ENCODE assay signal across 1 cellular context in genomic region chr21:26835027-26835713, GRCh38.
TF ChIP-seq lines count a peak whose summit lies in the region.

No MANE protein-coding gene starts in this region.

TF ChIP-seq in HEK293, 187 proteins besides CTCF, POLR2A, EP300 and RAD21 (continued from another document and continues in another):
- no peak for TF ChIP-seq ZNF513 (tag by site-specific recombination; IDR thresholded peaks at IDR 0.05)
- no peak for TF ChIP-seq ZNF701 (tag by site-specific recombination; IDR thresholded peaks at IDR 0.05)
- no peak for TF ChIP-seq ZNF184 (tag by site-specific recombination; IDR thresholded peaks at IDR 0.05)
- TF ChIP-seq HOXC10 (CRISPR knock-in tag; IDR thresholded peaks at IDR 0.05) = no peak
- no peak for TF ChIP-seq ZNF239 (tag by site-specific recombination; IDR thresholded peaks at IDR 0.05)
- no peak for TF ChIP-seq ZNF2 (tag by site-specific recombination; IDR thresholded peaks at IDR 0.05)
- no peak for TF ChIP-seq KLF16 (tag by site-specific recombination; IDR thresholded peaks at IDR 0.05)
- TF ChIP-seq SCRT2 (tag by site-specific recombination; IDR thresholded peaks at IDR 0.05) = no peak
- no peak for TF ChIP-seq ZNF501 (tag by site-specific recombination; IDR thresholded peaks at IDR 0.05)
- no peak for TF ChIP-seq ZNF140 (tag by site-specific recombination; IDR thresholded peaks at IDR 0.05)
- no peak for TF ChIP-seq GLI2 (tag by site-specific recombination; IDR thresholded peaks at IDR 0.05; ENCODE audit: borderline replicate concordance, low read depth)
- no peak for TF ChIP-seq ZNF548 (tag by site-specific recombination; IDR thresholded peaks at IDR 0.05)
- TF ChIP-seq INSM2 (tag by site-specific recombination; IDR thresholded peaks at IDR 0.05) = no peak
- no peak for TF ChIP-seq ZNF843 (tag by site-specific recombination; IDR thresholded peaks at IDR 0.05)
- TF ChIP-seq ZNF10 (tag by site-specific recombination; IDR thresholded peaks at IDR 0.05) = no peak; the same call in 1 of the 2 replicates
- TF ChIP-seq, protein P1, sequence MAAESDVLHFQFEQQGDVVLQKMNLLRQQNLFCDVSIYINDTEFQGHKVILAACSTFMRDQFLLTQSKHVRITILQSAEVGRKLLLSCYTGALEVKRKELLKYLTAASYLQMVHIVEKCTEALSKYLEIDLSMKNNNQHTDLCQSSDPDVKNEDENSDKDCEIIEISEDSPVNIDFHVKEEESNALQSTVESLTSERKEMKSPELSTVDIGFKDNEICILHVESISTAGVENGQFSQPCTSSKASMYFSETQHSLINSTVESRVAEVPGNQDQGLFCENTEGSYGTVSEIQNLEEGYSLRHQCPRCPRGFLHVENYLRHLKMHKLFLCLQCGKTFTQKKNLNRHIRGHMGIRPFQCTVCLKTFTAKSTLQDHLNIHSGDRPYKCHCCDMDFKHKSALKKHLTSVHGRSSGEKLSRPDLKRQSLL (tag by site-specific recombination; IDR thresholded peaks at IDR 0.05) = no peak
- TF ChIP-seq ZNF169 (tag by site-specific recombination; IDR thresholded peaks at IDR 0.05) = no peak
- TF ChIP-seq ZFP69B (tag by site-specific recombination; IDR thresholded peaks at IDR 0.05) = no peak
- no peak for TF ChIP-seq ZNF155 (tag by site-specific recombination; IDR thresholded peaks at IDR 0.05)
- no peak for TF ChIP-seq ZNF571 (tag by site-specific recombination; IDR thresholded peaks at IDR 0.05)
- no peak for TF ChIP-seq ZNF610 (tag by site-specific recombination; IDR thresholded peaks at IDR 0.05; ENCODE audit: borderline replicate concordance)
- TF ChIP-seq ZBTB7A (tag by site-specific recombination; IDR thresholded peaks at IDR 0.05; ENCODE audit: low read depth) = no peak
- no peak for TF ChIP-seq ZNF529 (tag by site-specific recombination; IDR thresholded peaks at IDR 0.05; ENCODE audit: insufficient replicate concordance)
- no peak for TF ChIP-seq ZNF37A (tag by site-specific recombination; IDR thresholded peaks at IDR 0.05)
- no peak; the same call in 1 of the 2 replicates for TF ChIP-seq ZNF366 (tag by site-specific recombination; conservative IDR thresholded peaks at IDR 0.05)
- no peak; the same call in 1 of the 2 replicates for TF ChIP-seq ZNF660 (tag by site-specific recombination; IDR thresholded peaks at IDR 0.05)
- TF ChIP-seq SALL2 (tag by site-specific recombination; IDR thresholded peaks at IDR 0.05; ENCODE audit: borderline replicate concordance) = no peak
- TF ChIP-seq, protein P2, sequence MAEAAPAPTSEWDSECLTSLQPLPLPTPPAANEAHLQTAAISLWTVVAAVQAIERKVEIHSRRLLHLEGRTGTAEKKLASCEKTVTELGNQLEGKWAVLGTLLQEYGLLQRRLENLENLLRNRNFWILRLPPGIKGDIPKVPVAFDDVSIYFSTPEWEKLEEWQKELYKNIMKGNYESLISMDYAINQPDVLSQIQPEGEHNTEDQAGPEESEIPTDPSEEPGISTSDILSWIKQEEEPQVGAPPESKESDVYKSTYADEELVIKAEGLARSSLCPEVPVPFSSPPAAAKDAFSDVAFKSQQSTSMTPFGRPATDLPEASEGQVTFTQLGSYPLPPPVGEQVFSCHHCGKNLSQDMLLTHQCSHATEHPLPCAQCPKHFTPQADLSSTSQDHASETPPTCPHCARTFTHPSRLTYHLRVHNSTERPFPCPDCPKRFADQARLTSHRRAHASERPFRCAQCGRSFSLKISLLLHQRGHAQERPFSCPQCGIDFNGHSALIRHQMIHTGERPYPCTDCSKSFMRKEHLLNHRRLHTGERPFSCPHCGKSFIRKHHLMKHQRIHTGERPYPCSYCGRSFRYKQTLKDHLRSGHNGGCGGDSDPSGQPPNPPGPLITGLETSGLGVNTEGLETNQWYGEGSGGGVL (tag by site-specific recombination; IDR thresholded peaks at IDR 0.05) = no peak
- no peak for TF ChIP-seq ZNF214 (tag by site-specific recombination; IDR thresholded peaks at IDR 0.05; ENCODE audit: borderline replicate concordance)
- TF ChIP-seq ZNF48 (tag by site-specific recombination; IDR thresholded peaks at IDR 0.05) = no peak
- no peak for TF ChIP-seq ZBTB21 (tag by site-specific recombination; IDR thresholded peaks at IDR 0.05)
- no peak for TF ChIP-seq ZNF341 (tag by site-specific recombination; IDR thresholded peaks at IDR 0.05; ENCODE audit: low read depth)
- TF ChIP-seq GLIS2 (tag by site-specific recombination; IDR thresholded peaks at IDR 0.05) = no peak
- TF ChIP-seq ZNF157 (tag by site-specific recombination; IDR thresholded peaks at IDR 0.05) = no peak
- TF ChIP-seq, protein P3, sequence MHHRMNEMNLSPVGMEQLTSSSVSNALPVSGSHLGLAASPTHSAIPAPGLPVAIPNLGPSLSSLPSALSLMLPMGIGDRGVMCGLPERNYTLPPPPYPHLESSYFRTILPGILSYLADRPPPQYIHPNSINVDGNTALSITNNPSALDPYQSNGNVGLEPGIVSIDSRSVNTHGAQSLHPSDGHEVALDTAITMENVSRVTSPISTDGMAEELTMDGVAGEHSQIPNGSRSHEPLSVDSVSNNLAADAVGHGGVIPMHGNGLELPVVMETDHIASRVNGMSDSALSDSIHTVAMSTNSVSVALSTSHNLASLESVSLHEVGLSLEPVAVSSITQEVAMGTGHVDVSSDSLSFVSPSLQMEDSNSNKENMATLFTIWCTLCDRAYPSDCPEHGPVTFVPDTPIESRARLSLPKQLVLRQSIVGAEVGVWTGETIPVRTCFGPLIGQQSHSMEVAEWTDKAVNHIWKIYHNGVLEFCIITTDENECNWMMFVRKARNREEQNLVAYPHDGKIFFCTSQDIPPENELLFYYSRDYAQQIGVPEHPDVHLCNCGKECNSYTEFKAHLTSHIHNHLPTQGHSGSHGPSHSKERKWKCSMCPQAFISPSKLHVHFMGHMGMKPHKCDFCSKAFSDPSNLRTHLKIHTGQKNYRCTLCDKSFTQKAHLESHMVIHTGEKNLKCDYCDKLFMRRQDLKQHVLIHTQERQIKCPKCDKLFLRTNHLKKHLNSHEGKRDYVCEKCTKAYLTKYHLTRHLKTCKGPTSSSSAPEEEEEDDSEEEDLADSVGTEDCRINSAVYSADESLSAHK (tag by site-specific recombination; IDR thresholded peaks at IDR 0.05) = peak; percentile 13; the same call in 1 of the 2 replicates
- no peak for TF ChIP-seq TCF7L2 (IDR thresholded peaks at IDR 0.05; ENCODE audit: borderline replicate concordance, low read depth, low read length)
- no peak for TF ChIP-seq ZNF132 (tag by site-specific recombination; IDR thresholded peaks at IDR 0.05; ENCODE audit: borderline replicate concordance)
- no peak for TF ChIP-seq KLF1 (tag by site-specific recombination; IDR thresholded peaks at IDR 0.05)
- TF ChIP-seq, protein P4, sequence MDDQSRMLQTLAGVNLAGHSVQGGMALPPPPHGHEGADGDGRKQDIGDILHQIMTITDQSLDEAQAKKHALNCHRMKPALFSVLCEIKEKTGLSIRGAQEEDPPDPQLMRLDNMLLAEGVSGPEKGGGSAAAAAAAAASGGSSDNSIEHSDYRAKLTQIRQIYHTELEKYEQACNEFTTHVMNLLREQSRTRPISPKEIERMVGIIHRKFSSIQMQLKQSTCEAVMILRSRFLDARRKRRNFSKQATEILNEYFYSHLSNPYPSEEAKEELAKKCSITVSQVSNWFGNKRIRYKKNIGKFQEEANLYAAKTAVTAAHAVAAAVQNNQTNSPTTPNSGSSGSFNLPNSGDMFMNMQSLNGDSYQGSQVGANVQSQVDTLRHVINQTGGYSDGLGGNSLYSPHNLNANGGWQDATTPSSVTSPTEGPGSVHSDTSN (CRISPR knock-in tag; IDR thresholded peaks at IDR 0.05) = no peak
- no peak for TF ChIP-seq MYNN (tag by site-specific recombination; IDR thresholded peaks at IDR 0.05; ENCODE audit: borderline replicate concordance)
- TF ChIP-seq, protein P5, sequence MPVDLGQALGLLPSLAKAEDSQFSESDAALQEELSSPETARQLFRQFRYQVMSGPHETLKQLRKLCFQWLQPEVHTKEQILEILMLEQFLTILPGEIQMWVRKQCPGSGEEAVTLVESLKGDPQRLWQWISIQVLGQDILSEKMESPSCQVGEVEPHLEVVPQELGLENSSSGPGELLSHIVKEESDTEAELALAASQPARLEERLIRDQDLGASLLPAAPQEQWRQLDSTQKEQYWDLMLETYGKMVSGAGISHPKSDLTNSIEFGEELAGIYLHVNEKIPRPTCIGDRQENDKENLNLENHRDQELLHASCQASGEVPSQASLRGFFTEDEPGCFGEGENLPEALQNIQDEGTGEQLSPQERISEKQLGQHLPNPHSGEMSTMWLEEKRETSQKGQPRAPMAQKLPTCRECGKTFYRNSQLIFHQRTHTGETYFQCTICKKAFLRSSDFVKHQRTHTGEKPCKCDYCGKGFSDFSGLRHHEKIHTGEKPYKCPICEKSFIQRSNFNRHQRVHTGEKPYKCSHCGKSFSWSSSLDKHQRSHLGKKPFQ (tag by site-specific recombination; IDR thresholded peaks at IDR 0.05) = no peak
- TF ChIP-seq ZNF777 (tag by site-specific recombination; IDR thresholded peaks at IDR 0.05; ENCODE audit: borderline replicate concordance) = no peak
- TF ChIP-seq ZXDB (tag by site-specific recombination; IDR thresholded peaks at IDR 0.05) = peak; percentile 34
- no peak for TF ChIP-seq ZNF560 (tag by site-specific recombination; IDR thresholded peaks at IDR 0.05; ENCODE audit: borderline replicate concordance)
- TF ChIP-seq, protein P6, sequence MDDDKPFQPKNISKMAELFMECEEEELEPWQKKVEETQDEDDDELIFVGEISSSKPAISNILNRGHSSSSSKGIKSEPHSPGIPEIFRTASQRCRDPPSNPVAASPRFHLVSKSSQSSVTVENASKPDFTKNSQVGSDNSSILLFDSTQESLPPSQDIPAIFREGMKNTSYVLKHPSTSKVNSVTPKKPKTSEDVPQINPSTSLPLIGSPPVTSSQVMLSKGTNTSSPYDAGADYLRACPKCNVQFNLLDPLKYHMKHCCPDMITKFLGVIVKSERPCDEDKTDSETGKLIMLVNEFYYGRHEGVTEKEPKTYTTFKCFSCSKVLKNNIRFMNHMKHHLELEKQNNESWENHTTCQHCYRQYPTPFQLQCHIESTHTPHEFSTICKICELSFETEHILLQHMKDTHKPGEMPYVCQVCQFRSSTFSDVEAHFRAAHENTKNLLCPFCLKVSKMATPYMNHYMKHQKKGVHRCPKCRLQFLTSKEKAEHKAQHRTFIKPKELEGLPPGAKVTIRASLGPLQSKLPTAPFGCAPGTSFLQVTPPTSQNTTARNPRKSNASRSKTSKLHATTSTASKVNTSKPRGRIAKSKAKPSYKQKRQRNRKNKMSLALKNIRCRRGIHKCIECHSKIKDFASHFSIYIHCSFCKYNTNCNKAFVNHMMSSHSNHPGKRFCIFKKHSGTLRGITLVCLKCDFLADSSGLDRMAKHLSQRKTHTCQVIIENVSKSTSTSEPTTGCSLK (tag by site-specific recombination; IDR thresholded peaks at IDR 0.05) = no peak
- no peak for TF ChIP-seq GLI4 (tag by site-specific recombination; IDR thresholded peaks at IDR 0.05)
- no peak for TF ChIP-seq ZNF776 (tag by site-specific recombination; IDR thresholded peaks at IDR 0.05; ENCODE audit: borderline replicate concordance)
- 0 out of 2 replicates have a peak, but pooled peaks have one; percentile 21 for TF ChIP-seq KLF8 (tag by site-specific recombination; IDR thresholded peaks at IDR 0.05)
- TF ChIP-seq BCL11B (tag by site-specific recombination; IDR thresholded peaks at IDR 0.05; ENCODE audit: low read depth) = no peak
- no peak for TF ChIP-seq ZNF692 (tag by site-specific recombination; IDR thresholded peaks at IDR 0.05)
- TF ChIP-seq ZNF596 (tag by site-specific recombination; IDR thresholded peaks at IDR 0.05) = 0 out of 2 replicates have a peak, but pooled peaks have one; percentile 12
- TF ChIP-seq ZNF292 (tag by site-specific recombination; IDR thresholded peaks at IDR 0.05; ENCODE audit: borderline replicate concordance, low read depth) = no peak
- TF ChIP-seq ZBTB8A (tag by site-specific recombination; IDR thresholded peaks at IDR 0.05) = no peak
- TF ChIP-seq ZNF121 (tag by site-specific recombination; IDR thresholded peaks at IDR 0.05) = no peak
- no peak for TF ChIP-seq SETDB1 (IDR thresholded peaks at IDR 0.05; ENCODE audit: insufficient read length, low read length)
- TF ChIP-seq, protein P7, sequence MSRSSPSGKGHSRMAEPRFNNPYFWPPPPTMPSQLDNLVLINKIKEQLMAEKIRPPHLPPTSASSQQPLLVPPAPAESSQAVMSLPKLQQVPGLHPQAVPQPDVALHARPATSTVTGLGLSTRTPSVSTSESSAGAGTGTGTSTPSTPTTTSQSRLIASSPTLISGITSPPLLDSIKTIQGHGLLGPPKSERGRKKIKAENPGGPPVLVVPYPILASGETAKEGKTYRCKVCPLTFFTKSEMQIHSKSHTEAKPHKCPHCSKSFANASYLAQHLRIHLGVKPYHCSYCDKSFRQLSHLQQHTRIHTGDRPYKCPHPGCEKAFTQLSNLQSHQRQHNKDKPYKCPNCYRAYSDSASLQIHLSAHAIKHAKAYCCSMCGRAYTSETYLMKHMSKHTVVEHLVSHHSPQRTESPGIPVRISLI (tag by site-specific recombination; IDR thresholded peaks at IDR 0.05) = no peak
- no peak for TF ChIP-seq ZNF324 (tag by site-specific recombination; IDR thresholded peaks at IDR 0.05)
